8 cellular contexts compared by ENCODE assay signal in the genomic region with DNA sequence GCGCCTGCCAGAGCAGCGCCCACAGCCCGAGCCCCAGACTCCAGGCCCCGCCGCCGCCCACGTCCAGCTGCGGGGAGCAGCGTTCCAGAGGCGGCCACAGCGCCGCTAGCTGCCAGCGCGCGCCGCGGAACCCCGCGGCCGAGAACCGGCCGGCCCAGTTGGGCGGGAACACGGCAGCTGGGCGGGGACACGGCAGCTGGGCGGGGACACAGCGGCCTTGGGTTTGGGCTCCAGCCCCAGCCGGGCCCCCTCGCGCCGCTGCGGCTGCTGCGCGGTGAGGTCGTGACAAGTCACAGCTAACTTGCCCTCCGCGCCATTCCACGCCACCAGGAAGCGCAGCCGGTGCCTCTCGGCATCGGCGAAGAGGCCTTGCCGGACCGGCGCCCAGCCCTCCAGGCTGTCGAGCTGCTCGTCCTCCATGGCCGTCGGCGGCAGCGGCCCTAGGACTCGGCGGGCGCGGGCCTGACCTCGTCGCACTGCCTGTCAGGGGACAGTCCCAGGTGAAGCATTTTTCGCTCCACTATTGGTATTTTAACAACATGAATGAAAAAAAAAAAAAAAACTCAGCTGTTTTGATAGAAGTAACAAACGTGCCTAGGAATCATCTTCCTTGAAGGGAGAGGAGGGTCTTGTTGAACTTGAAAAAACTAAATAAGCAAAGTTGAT. TPM values are rescaled to one million over a fixed set of nuclear protein-coding genes. Genes with fewer than 3 reads are reported as not detected.
DNase-seq lines count a peak whose midpoint lies in the region; ATAC-seq and TF ChIP-seq lines count a peak whose summit lies in the region.
"Not testable (repeated sequence)": the region's sequence is repeated elsewhere in the genome, so short reads cannot be mapped to it uniquely, and the experiment has no call there.

No MANE protein-coding gene starts in this region.

- H3K27me3 ChIP-seq in BE2C; SK-N-SH (ENCODE audit: insufficient read depth); mucosa of stomach (ENCODE audit: control insufficient read depth, insufficient read depth, low read length): not testable (repeated sequence)

- H3K9ac ChIP-seq in SK-N-SH, result peak overlapping the region; percentile 61; the same call in 1 of the 2 replicates
- peak overlapping the region; percentile 59 for H3K9ac ChIP-seq in mucosa of stomach (ENCODE audit: low read length)

- H2AFZ ChIP-seq in SK-N-SH (ENCODE audit: low read depth), result not testable (repeated sequence)

- ATAC-seq in GM19452 (IDR thresholded peaks at IDR 0.05; ENCODE audit: unreplicated experiment) (peak; percentile 87), HG03135 (IDR thresholded peaks at IDR 0.05; ENCODE audit: unreplicated experiment) (peak; percentile 68)

- not testable (repeated sequence) for H3K27ac ChIP-seq in SK-N-SH (ENCODE audit: low read depth in 2 of 2, low read length in 1 of 2)

- not testable (repeated sequence) for H3K9me2 ChIP-seq in SK-N-SH

- TF ChIP-seq RAD21 in SK-N-SH (IDR thresholded peaks at IDR 0.05; ENCODE audit: low read length), result not testable (repeated sequence)

- not testable (repeated sequence) for H3K79me2 ChIP-seq in SK-N-SH (ENCODE audit: insufficient read depth)

- H3K9me3 ChIP-seq in BE2C; SK-N-SH; mucosa of stomach (ENCODE audit: control insufficient read depth, low read length): not testable (repeated sequence)

- H3K4me3 ChIP-seq in BE2C (ENCODE audit: low read depth, low read length) (peak overlapping the region; percentile 49), SK-N-SH (ENCODE audit: low read depth in 2 of 2, low read length in 1 of 2) (peak overlapping the region in 1 of 2 experiments; percentile 46; a peak in 2 of 4 replicates), fibroblast of pulmonary artery (replicated peaks; ENCODE audit: low read depth, low read length) (peak overlapping the region; percentile 57)
- H3K4me3 ChIP-seq in mucosa of stomach (ENCODE audit: low read length), result not testable (repeated sequence)

- TF ChIP-seq EP300 in SK-N-SH (IDR thresholded peaks at IDR 0.05; ENCODE audit: borderline replicate concordance in 1 of 2, low read depth in 1 of 2, low read length in 1 of 2), result not testable (repeated sequence)

- WGBS in SK-N-SH (ENCODE audit: low lambda C conversion rate), result 1% methylated on average over 14 of the region's 61 CpGs

- not testable (repeated sequence) for H4K20me1 ChIP-seq in SK-N-SH (ENCODE audit: insufficient read depth)

- DNase-seq in BE2C, result peak; percentile 31
- DNase-seq in SK-N-SH, result not testable (repeated sequence)
- DNase-seq in activated naive CD4-positive, alpha-beta T cell treated with Interleukin-2 at 50 U/mL for 16 hours, result peak; percentile 24
- DNase-seq in fibroblast of pulmonary artery (ENCODE audit: low read depth), result peak; percentile 4
- DNase-seq in stimulated activated CD4-positive, alpha-beta T cell treated with anti-CD3 and anti-CD28 coated beads, Interleukin-4, amount 100 ng/mL, for 4 hours, result peak; percentile 19 to 20

- not testable (repeated sequence) for TF ChIP-seq CTCF in BE2C (IDR thresholded peaks at IDR 0.05; ENCODE audit: low read depth, low read length); SK-N-SH (IDR thresholded peaks at IDR 0.05); fibroblast of pulmonary artery (IDR thresholded peaks at IDR 0.05; ENCODE audit: low read length, missing control alignments)

- POLR2A ChIA-PET in SK-N-SH (lab: Yijun Ruan, JAX), result not testable (repeated sequence)

- H3K36me3 ChIP-seq in BE2C; SK-N-SH (replicated peaks in 1 of 2; ENCODE audit: control insufficient read depth in 1 of 2, insufficient read depth in 2 of 2, low read length in 1 of 2); mucosa of stomach (ENCODE audit: control insufficient read depth, insufficient read depth, low read length): not testable (repeated sequence)

- CTCF ChIA-PET in SK-N-SH (lab: Yijun Ruan, JAX), result not testable (repeated sequence)

- H3K4me2 ChIP-seq in SK-N-SH, result peak overlapping the region; percentile 57; the same call in 1 of the 2 replicates

- H3K4me1 ChIP-seq in BE2C; SK-N-SH (ENCODE audit: control insufficient read depth in 1 of 2, insufficient read depth in 2 of 2, low read depth in 1 of 2, low read length in 1 of 2); mucosa of stomach (ENCODE audit: control insufficient read depth, insufficient read depth, low read length): not testable (repeated sequence)

- not testable (repeated sequence) for H3F3A ChIP-seq in SK-N-SH (replicated peaks; ENCODE audit: insufficient read depth)

RNA-seq across cellular contexts. Expression of a gene that starts 56.6 kb away (rescaled TPM):
- 0.32 TPM for polyA plus RNA-seq in BE2C (2012; ENCODE audit: insufficient read depth, insufficient read length, low read depth)
- polyA plus RNA-seq in SK-N-SH (2012; rRNA removed), result 1.2 and 1.6 TPM in 2 replicates
- polyA plus RNA-seq in SK-N-SH (2012; cell fraction: cytosol; rRNA removed), result 0.71 and 0.73 TPM in 2 replicates
- polyA plus RNA-seq in SK-N-SH (2012; cell fraction: nucleus; rRNA removed), result 10.0 and 10.8 TPM in 2 replicates
